ENCODE assay signal across 8 cellular contexts in the genomic region with DNA sequence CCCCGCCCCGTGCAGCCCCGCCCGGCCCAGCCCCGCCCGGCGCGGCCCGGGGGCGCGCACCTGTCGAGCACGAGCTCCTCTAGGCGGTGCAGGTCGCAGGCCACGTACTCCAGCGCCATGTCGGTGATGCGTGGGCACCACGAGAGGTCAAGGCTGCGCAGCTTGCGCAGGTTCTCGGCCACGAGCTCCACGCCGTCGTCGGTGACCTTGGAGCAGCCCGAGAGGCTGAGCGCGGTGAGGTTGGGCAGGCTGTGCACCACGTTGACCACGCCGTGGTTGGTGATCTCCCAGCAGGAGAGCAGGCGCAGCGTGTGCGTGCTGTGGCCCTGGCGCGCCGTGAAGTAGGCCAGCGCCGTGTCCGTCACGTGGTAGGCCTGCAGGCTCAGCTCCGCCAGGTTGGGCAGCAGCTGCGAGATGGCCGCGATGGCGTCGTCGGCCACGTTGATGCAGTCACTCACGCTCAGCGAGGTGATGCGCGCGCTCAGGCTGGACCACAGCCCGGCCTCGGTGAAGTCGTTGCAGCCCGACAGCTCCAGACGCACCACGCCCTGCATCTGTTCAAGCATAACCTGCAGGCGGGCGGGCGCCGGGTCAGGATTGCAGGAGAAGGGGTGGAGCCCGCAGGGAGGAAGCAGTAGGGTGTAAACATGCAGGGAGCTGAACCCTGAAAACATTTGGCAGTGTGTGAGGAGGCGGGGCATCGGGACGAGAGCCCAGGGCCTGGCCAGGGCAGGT. TPM values are rescaled to one million over a fixed set of nuclear protein-coding genes. Genes with fewer than 3 reads are reported as not detected.
DNase-seq lines count a peak whose midpoint lies in the region; ATAC-seq and TF ChIP-seq lines count a peak whose summit lies in the region.

No MANE protein-coding gene starts in this region.

- H3K27ac ChIP-seq in gastrocnemius medialis = no peak overlapping the region

- CTCF ChIA-PET in Calu3 (lab: Charles Lee) = interaction anchor here (0.6 to 1.8 kb wide), 3 partner anchors 11 to 1327 kb away, joined by 4 to 5 read pairs (median 4); no protein-coding TSS in a partner anchor

- no peaks in the 10 kb centered on the region for H3K9me3 Mint-ChIP-seq in Calu3 (ENCODE audit: low read depth, unreplicated experiment)

- no peaks in the 10 kb centered on the region for H3K36me3 ChIP-seq in gastrocnemius medialis

- intact Hi-C loops in Calu3 (cut with micrococcal nuclease; ENCODE audit: unreplicated experiment) = no loop called here
- intact Hi-C loops in gastrocnemius medialis (cut with DNase I; ENCODE audit: low total_unique reads) = no loop called here

- no peak for TF ChIP-seq POLR2A in gastrocnemius medialis (IDR thresholded peaks at IDR 0.05)

- H3K4me3 ChIP-seq in retinal pigment epithelial cell (ENCODE audit: low read length) = peak overlapping the region; percentile 7
- peak overlapping the region in 2 of 4 donors; percentile 25 to 34 for H3K4me3 ChIP-seq in gastrocnemius medialis

- peaks cover 24% of the 10 kb centered on the region for H3K36me3 Mint-ChIP-seq in Calu3 (ENCODE audit: insufficient read depth, unreplicated experiment)

- H3K27me3 Mint-ChIP-seq in Calu3 (ENCODE audit: unreplicated experiment) = peaks cover 94% of the 10 kb centered on the region

- no peak for TF ChIP-seq CTCF in Calu3 (IDR thresholded peaks at IDR 0.05; ENCODE audit: unreplicated experiment)
- no peak for TF ChIP-seq CTCF in retinal pigment epithelial cell (conservative IDR thresholded peaks at IDR 0.05; ENCODE audit: low read depth, low read length)
- TF ChIP-seq CTCF in gastrocnemius medialis (IDR thresholded peaks at IDR 0.05 in 4 of 5, conservative IDR thresholded peaks at IDR 0.05 in 1 of 5) = no peak

- no peak for ATAC-seq in HG02678 (IDR thresholded peaks at IDR 0.05; ENCODE audit: unreplicated experiment)
- ATAC-seq in GM18858 (IDR thresholded peaks at IDR 0.05; ENCODE audit: unreplicated experiment) = no peak
- no peak for ATAC-seq in gastrocnemius medialis

- peaks cover 63 to 75% (median 68%) of the 10 kb centered on the region in 3 donors for H3K27me3 ChIP-seq in gastrocnemius medialis

- H3K4me1 Mint-ChIP-seq in Calu3 (ENCODE audit: low read depth, unreplicated experiment) = peaks cover 9% of the 10 kb centered on the region

- H3K9me3 ChIP-seq in gastrocnemius medialis = no peaks in the 10 kb centered on the region

- H3K4me1 ChIP-seq in gastrocnemius medialis = peaks cover 0 to 2% of the 10 kb centered on the region in 2 donors

- BruUV-seq in Calu3 (replicated peaks; lab: Mats Ljungman, UMichigan) = no TSS peak

- no peak overlapping the region for H3K27ac Mint-ChIP-seq in Calu3 (ENCODE audit: unreplicated experiment)

- in situ Hi-C loops in gastrocnemius medialis (cut with MboI; ENCODE audit: low sequenced_read_pairs in 4 of 4) = no loop called here

- peak; percentile 60 for DNase-seq in Calu3
- DNase-seq in NCI-H1092 (lab: John Stamatoyannopoulos, UW) = peak; percentile 80
- DNase-seq in activated CD4-positive, CD25-positive, alpha-beta regulatory T cell treated with anti-CD3 and anti-CD28 coated beads, Interleukin-2, amount 50 U/mL, for 72 hours = peak; percentile 78
- DNase-seq in effector CD8-positive, alpha-beta T cell (lab: John Stamatoyannopoulos, UW) = peak; percentile 39
- DNase-seq in retinal pigment epithelial cell (ENCODE audit: low read depth) = no peak
- no peak for DNase-seq in gastrocnemius medialis

- peak overlapping the region; percentile 59 for H3K4me3 Mint-ChIP-seq in Calu3 (ENCODE audit: low read depth, unreplicated experiment)

RNA-seq across cellular contexts. Expression of gene WDR24, which starts 5.3 kb away (rescaled TPM):
- 18.6 and 22.5 TPM in 2 replicates for total RNA-seq in Calu3 (2022)
- total RNA-seq in gastrocnemius medialis = 10 to 100 TPM; 11.0 to 19.5 (median 16.8) TPM

RNA-seq across cellular contexts. Expression of gene FBXL16, which starts 10.1 kb away (rescaled TPM):
- 1.3 and 4.6 TPM in 2 replicates for total RNA-seq in Calu3 (2022)
- not detected for total RNA-seq in gastrocnemius medialis

RNA-seq across cellular contexts. Expression of gene JMJD8, which starts 11.4 kb away (rescaled TPM):
- total RNA-seq in Calu3 (2022) (88.3 and 90.5 TPM in 2 replicates), gastrocnemius medialis (10 to 100 TPM; 22.8 to 81.8 (median 41.0) TPM)

RNA-seq across cellular contexts. Expression of gene STUB1, which starts 15.3 kb away (rescaled TPM):
- total RNA-seq in Calu3 (2022) (102 and 114 TPM in 2 replicates), gastrocnemius medialis (100 to 1,000 TPM; 144 to 229 (median 204) TPM)

RNA-seq across cellular contexts. Expression of gene METRN, which starts 19.4 kb away (rescaled TPM):
- 51.7 and 61.5 TPM in 2 replicates for total RNA-seq in Calu3 (2022)
- total RNA-seq in gastrocnemius medialis = 10 to 100 TPM; 24.4 to 42.1 (median 33.3) TPM

Comparison
In these comparisons a context has a peak if more than half of its experiments do, and no peak if none do; other contexts are left out.
1. DNase-seq: peak in Calu3 (single experiment), NCI-H1092 (single experiment), activated CD4-positive, CD25-positive, alpha-beta regulatory T cell treated with anti-CD3 and anti-CD28 coated beads, Interleukin-2, amount 50 U/mL, for 72 hours (single experiment) and effector CD8-positive, alpha-beta T cell (single experiment); none in retinal pigment epithelial cell (single experiment) and gastrocnemius medialis (0 of 2).